Comparison of ENCODE assay signal across 12 cellular contexts in the genomic region with DNA sequence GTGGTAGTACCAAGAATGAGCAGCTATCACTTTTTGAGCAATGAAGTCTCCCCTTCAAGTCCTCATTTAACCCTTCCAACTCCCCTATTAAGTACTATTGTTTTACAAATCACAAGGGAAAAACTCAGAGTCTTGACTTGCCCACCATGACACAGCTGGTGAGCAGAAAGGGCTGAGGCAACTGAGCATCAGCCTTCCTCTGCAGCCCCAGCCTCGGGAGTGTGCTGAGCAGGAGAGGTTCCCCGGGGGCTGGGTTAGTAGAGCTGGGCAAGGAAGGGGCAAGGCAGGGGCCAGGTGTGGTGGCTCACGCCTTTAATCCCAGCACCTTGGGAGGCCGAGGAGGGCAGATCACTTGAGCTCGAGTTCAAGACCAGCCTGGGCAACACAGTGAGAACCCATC. TPM values are rescaled to one million over a fixed set of nuclear protein-coding genes. Genes with fewer than 3 reads are reported as not detected.
DNase-seq lines count a peak whose midpoint lies in the region; ATAC-seq and TF ChIP-seq lines count a peak whose summit lies in the region.
"Had no signal": no experiment of that assay in that cellular context is flagged by ENCODE, and none has a peak within 500 bp of the region (broad histone marks: within the 10 kb centered on the region; RNA-seq: fewer than 3 reads in every experiment).

No MANE protein-coding gene starts in this region.

- H3K27me3 ChIP-seq in H7 (ENCODE audit: control insufficient read depth, insufficient read depth, low read length), result peaks cover 2% of the 10 kb centered on the region; the same call in 1 of the 2 replicates
- no peaks in the 10 kb centered on the region for H3K27me3 ChIP-seq in Panc1 (ENCODE audit: control insufficient read depth, insufficient read depth, low read length)
- H3K27me3 ChIP-seq in iPS-15b (ENCODE audit: control insufficient read depth, insufficient read depth, low read length), result no peaks in the 10 kb centered on the region
- H3K27me3 ChIP-seq in rectal smooth muscle tissue (ENCODE audit: control insufficient read depth, insufficient read depth, low read length), result no peaks in the 10 kb centered on the region
- H3K27me3 ChIP-seq: esophagus squamous epithelium had no signal

- TF ChIP-seq CTCF in Panc1 (IDR thresholded peaks at IDR 0.05), result no peak
- TF ChIP-seq CTCF in chondrocyte (IDR thresholded peaks at IDR 0.05), result no peak

- H3K4me1 Mint-ChIP-seq in chondrocyte (ENCODE audit: low read depth), result peaks cover 29% of the 10 kb centered on the region

- H3K4me3 Mint-ChIP-seq in chondrocyte (ENCODE audit: unreplicated experiment), result no peak overlapping the region

- H3K27ac ChIP-seq in Panc1 (ENCODE audit: low read length), result peak overlapping the region; percentile 92
- H3K27ac ChIP-seq in rectal smooth muscle tissue (ENCODE audit: low read depth, low read length), result no peak overlapping the region

- no peak overlapping the region for H3K27ac Mint-ChIP-seq in chondrocyte (ENCODE audit: unreplicated experiment)

- POLR2A ChIA-PET in Panc1 (lab: Charles Lee), result no interaction called here

- H3K4me1 ChIP-seq in Panc1 (ENCODE audit: control insufficient read depth, insufficient read depth, low read length) (peaks cover 58% of the 10 kb centered on the region), iPS-15b (ENCODE audit: control insufficient read depth, insufficient read depth, low read length) (peaks cover 7% of the 10 kb centered on the region), rectal smooth muscle tissue (ENCODE audit: control insufficient read depth, insufficient read depth, low read length) (peaks cover 6% of the 10 kb centered on the region)

- H3K9me3 ChIP-seq in Panc1 (ENCODE audit: control insufficient read depth, insufficient read depth, low read depth, low read length) (no peaks in the 10 kb centered on the region), iPS-15b (ENCODE audit: control insufficient read depth, insufficient read depth, low read length) (no peaks in the 10 kb centered on the region)
- H3K9me3 ChIP-seq: esophagus squamous epithelium had no signal

- H3K9ac ChIP-seq in iPS-15b (ENCODE audit: low read depth, low read length) (peak overlapping the region; percentile 98), rectal smooth muscle tissue (ENCODE audit: low read length) (no peak overlapping the region)

- CTCF ChIA-PET in Panc1 (lab: Charles Lee), result interaction anchor here (3.4 kb wide), 1 partner anchor 53 kb away, joined by 26 read pairs; no protein-coding TSS in a partner anchor

- BruUV-seq in Panc1 (replicated peaks; lab: Mats Ljungman, UMichigan), result no TSS peak

- DNase-seq in H7, result peak; percentile 51
- no peak for DNase-seq in Panc1 (ENCODE audit: low read depth, low spot score)
- no peak for DNase-seq in chondrocyte (ENCODE audit: low spot score)
- DNase-seq in activated CD4-positive, CD25-positive, alpha-beta regulatory T cell (lab: John Stamatoyannopoulos, UW), result no peak
- DNase-seq in hippocampal formation (lab: John Stamatoyannopoulos, UW), result no peak
- DNase-seq: DND-41, esophagus squamous epithelium, NCI-H1417 had no signal

- in situ Hi-C loops in Panc1 (cut with HindIII; ENCODE audit: low pct_unique_long_range_greater_than_20kb, low sequenced_read_pairs), result no loop called here

- H3K36me3 Mint-ChIP-seq in chondrocyte (ENCODE audit: low read depth), result peaks cover 2% of the 10 kb centered on the region

- no peaks in the 10 kb centered on the region for H3K9me3 Mint-ChIP-seq in chondrocyte (ENCODE audit: low read depth)

- intact Hi-C loops in Panc1 (cut with micrococcal nuclease; ENCODE audit: unreplicated experiment), result no loop called here

- ATAC-seq in Panc1, result no peak
- no peak for ATAC-seq in GM19395 (IDR thresholded peaks at IDR 0.05; ENCODE audit: unreplicated experiment)

- H3K36me3 ChIP-seq in H7 (replicated peaks; ENCODE audit: control insufficient read depth, insufficient read depth, low read length), result peaks cover 4% of the 10 kb centered on the region
- no peaks in the 10 kb centered on the region for H3K36me3 ChIP-seq in Panc1 (ENCODE audit: control insufficient read depth, insufficient read depth, low read length)
- H3K36me3 ChIP-seq in iPS-15b (ENCODE audit: control insufficient read depth, insufficient read depth, low read length), result peaks cover 5% of the 10 kb centered on the region
- H3K36me3 ChIP-seq in rectal smooth muscle tissue (ENCODE audit: control insufficient read depth, insufficient read depth, low read length), result peaks cover 10% of the 10 kb centered on the region

- H3K4me3 ChIP-seq in H7 (ENCODE audit: insufficient read depth, low read depth, low read length), result peak overlapping the region; percentile 91
- H3K4me3 ChIP-seq in Panc1 (ENCODE audit: low read depth in 2 of 2, low read length in 2 of 2), result peak overlapping the region; percentile 62 to 76; a peak in 3 of 4 replicates
- peak overlapping the region; percentile 95 for H3K4me3 ChIP-seq in iPS-15b (ENCODE audit: low read depth, low read length)
- peak overlapping the region; percentile 89 for H3K4me3 ChIP-seq in rectal smooth muscle tissue (ENCODE audit: low read length)
- H3K4me3 ChIP-seq: lung had no signal

- H3K27me3 Mint-ChIP-seq in chondrocyte (ENCODE audit: low read depth), result peaks cover 4% of the 10 kb centered on the region

RNA-seq across cellular contexts. Expression of gene FRAT2, which starts 3.2 kb away (rescaled TPM):
- total RNA-seq in H7 (2014; rRNA removed; shearing (Covaris generic)), result 46.8 and 67.0 TPM in 2 replicates
- total RNA-seq in Panc1 (2021; ENCODE audit: unreplicated experiment) (16.7 TPM), chondrocyte (4.1 to 4.7 TPM (median 4.2 TPM) in 3 replicates)
- 16.9 TPM for polyA plus RNA-seq in Panc1 (2012; ENCODE audit: insufficient read length)

RNA-seq across cellular contexts. Expression of gene FRAT1, which starts 12.2 kb away (rescaled TPM):
- 5.2 and 6.2 TPM in 2 replicates for total RNA-seq in H7 (2014; rRNA removed; shearing (Covaris generic))
- total RNA-seq in Panc1 (2021; ENCODE audit: unreplicated experiment), result 5.3 TPM
- polyA plus RNA-seq in Panc1 (2012; ENCODE audit: insufficient read length), result 7.4 TPM
- 1.3 to 2.6 TPM (median 1.5 TPM) in 3 replicates for total RNA-seq in chondrocyte

RNA-seq across cellular contexts. Expression of gene ARHGAP19, which starts 38.9 kb away (rescaled TPM):
- 38.7 and 54.0 TPM in 2 replicates for total RNA-seq in H7 (2014; rRNA removed; shearing (Covaris generic))
- total RNA-seq in Panc1 (2021; ENCODE audit: unreplicated experiment) (28.9 TPM), chondrocyte (2.5 to 3.3 TPM (median 2.6 TPM) in 3 replicates)
- polyA plus RNA-seq in Panc1 (2012; ENCODE audit: insufficient read length), result 9.9 TPM
